Comparison of ENCODE assay signal across 22 cellular contexts in genomic region chr12:74535536-74535935, GRCh38. TPM values are rescaled to one million over a fixed set of nuclear protein-coding genes. Genes with fewer than 3 reads are reported as not detected.
DNase-seq lines count a peak whose midpoint lies in the region; ATAC-seq and TF ChIP-seq lines count a peak whose summit lies in the region.
"Had no signal": no experiment of that assay in that cellular context is flagged by ENCODE, and none has a peak within 500 bp of the region (broad histone marks: within the 10 kb centered on the region; RNA-seq: fewer than 3 reads in every experiment).

No MANE protein-coding gene starts in this region.

- H2AFZ ChIP-seq in osteoblast (ENCODE audit: low read length): peak overlapping the region; percentile 31

- POLR2A ChIA-PET in activated B cell treated with CpG ODN at 0.5 μM for 24 hours (lab: Charles Lee): no interaction called here

- no peaks in the 10 kb centered on the region for H3K27me3 Mint-ChIP-seq in activated naive CD4-positive, alpha-beta T cell treated with anti-CD3 and anti-CD28 coated beads for 36 hours (ENCODE audit: low read depth)
- no peaks in the 10 kb centered on the region for H3K27me3 Mint-ChIP-seq in activated naive CD4-positive, alpha-beta T cell treated with anti-CD3 and anti-CD28 coated beads, Interleukin-2, amount 10 ng/mL, durations not matched to agents 7 days and 5 days
- H3K27me3 Mint-ChIP-seq in activated B cell treated with CpG ODN at 0.5 μM for 24 hours: no peaks in the 10 kb centered on the region

- peaks cover 22% of the 10 kb centered on the region for H4K20me1 ChIP-seq in osteoblast (ENCODE audit: insufficient read depth, low read length)

- TF ChIP-seq CTCF in activated B cell treated with CpG ODN at 0.5 μM for 24 hours (IDR thresholded peaks at IDR 0.05) (no peak), osteoblast (IDR thresholded peaks at IDR 0.05; ENCODE audit: extremely low read depth, low read depth, low read length) (no peak)

- no peaks in the 10 kb centered on the region for H3K9me3 Mint-ChIP-seq in activated naive CD4-positive, alpha-beta T cell treated with anti-CD3 and anti-CD28 coated beads for 36 hours
- no peaks in the 10 kb centered on the region for H3K9me3 Mint-ChIP-seq in activated naive CD4-positive, alpha-beta T cell treated with anti-CD3 and anti-CD28 coated beads, Interleukin-2, amount 10 ng/mL, durations not matched to agents 7 days and 5 days
- peaks cover 2% of the 10 kb centered on the region for H3K9me3 Mint-ChIP-seq in activated B cell treated with CpG ODN at 0.5 μM for 24 hours
- H3K9me3 Mint-ChIP-seq: dendritic cell treated with granulocyte-macrophage colony-stimulating factor and Interleukin-4, amounts not matched to agents 40 ng/mL and 50 ng/mL, for 4 days; stimulated activated effector memory CD8-positive, alpha-beta T cell treated with anti-CD3 and anti-CD28 coated beads, Interleukin-12 subunit alpha, Interleukin-12 subunit beta, amount 100 ng/mL, for 72 hours had no signal

- no peaks in the 10 kb centered on the region for H3K27me3 ChIP-seq in osteoblast (ENCODE audit: insufficient read depth, low read length)

- no peaks in the 10 kb centered on the region for H3K9me3 ChIP-seq in osteoblast (ENCODE audit: low read depth, low read length)
- H3K9me3 ChIP-seq: thoracic aorta had no signal

- H3K4me2 ChIP-seq in osteoblast (ENCODE audit: insufficient read depth, low read length): no peak overlapping the region

- peaks cover 28% of the 10 kb centered on the region for H3K36me3 Mint-ChIP-seq in activated naive CD4-positive, alpha-beta T cell treated with anti-CD3 and anti-CD28 coated beads for 36 hours (ENCODE audit: low read depth)
- peaks cover 29% of the 10 kb centered on the region for H3K36me3 Mint-ChIP-seq in activated naive CD4-positive, alpha-beta T cell treated with anti-CD3 and anti-CD28 coated beads, Interleukin-2, amount 10 ng/mL, durations not matched to agents 7 days and 5 days
- peaks cover 31% of the 10 kb centered on the region for H3K36me3 Mint-ChIP-seq in activated B cell treated with CpG ODN at 0.5 μM for 24 hours (ENCODE audit: low read depth)

- peaks cover 24% of the 10 kb centered on the region for H3K4me1 ChIP-seq in osteoblast (ENCODE audit: insufficient read depth, low read length)

- H3K4me1 Mint-ChIP-seq in activated naive CD4-positive, alpha-beta T cell treated with anti-CD3 and anti-CD28 coated beads for 36 hours (ENCODE audit: low read depth): peaks cover 26% of the 10 kb centered on the region
- peaks cover 30% of the 10 kb centered on the region for H3K4me1 Mint-ChIP-seq in activated naive CD4-positive, alpha-beta T cell treated with anti-CD3 and anti-CD28 coated beads, Interleukin-2, amount 10 ng/mL, durations not matched to agents 7 days and 5 days
- H3K4me1 Mint-ChIP-seq in activated B cell treated with CpG ODN at 0.5 μM for 24 hours: peaks cover 40% of the 10 kb centered on the region

- peak; percentile 27 for DNase-seq in activated naive CD4-positive, alpha-beta T cell treated with anti-CD3 and anti-CD28 coated beads for 36 hours
- DNase-seq in activated naive CD4-positive, alpha-beta T cell treated with anti-CD3 and anti-CD28 coated beads, Interleukin-2, amount 10 ng/mL, durations not matched to agents 7 days and 5 days: no peak
- DNase-seq in NAMALWA (ENCODE audit: low spot score) (peak; percentile 40), activated B cell treated with CpG ODN at 0.5 μM for 24 hours (no peak), osteoblast (ENCODE audit: insufficient read length, low spot score, missing footprints) (no peak), NCI-H69 (lab: John Stamatoyannopoulos, UW) (no peak), Ammon's horn (ENCODE audit: low spot score) (no peak)
- DNase-seq: activated T-cell treated with anti-CD3 and anti-CD28 coated beads, Interleukin-2, amount 50 U/mL, for 48 hours; GOT3; hippocampal formation; islet precursor cell; NCI-H1694; NCI-H2227 treated with DMSO at 0.1 percent for 48 hours; NCI-H82 had no signal

- H3K4me3 Mint-ChIP-seq in activated naive CD4-positive, alpha-beta T cell treated with anti-CD3 and anti-CD28 coated beads for 36 hours: no peak overlapping the region
- no peak overlapping the region for H3K4me3 Mint-ChIP-seq in activated naive CD4-positive, alpha-beta T cell treated with anti-CD3 and anti-CD28 coated beads, Interleukin-2, amount 10 ng/mL, durations not matched to agents 7 days and 5 days
- no peak overlapping the region for H3K4me3 Mint-ChIP-seq in activated B cell treated with CpG ODN at 0.5 μM for 24 hours
- H3K4me3 Mint-ChIP-seq: CD8-positive, alpha-beta T cell; dendritic cell treated with granulocyte-macrophage colony-stimulating factor and Interleukin-4, amounts not matched to agents 40 ng/mL and 50 ng/mL, for 4 days; stimulated activated effector memory CD8-positive, alpha-beta T cell treated with anti-CD3 and anti-CD28 coated beads, Interleukin-12 subunit alpha, Interleukin-12 subunit beta, amount 100 ng/mL, for 72 hours had no signal

- peaks cover 4% of the 10 kb centered on the region for H3K36me3 ChIP-seq in osteoblast (ENCODE audit: insufficient read depth, low read length)
- H3K36me3 ChIP-seq: thoracic aorta had no signal

- H3K27ac ChIP-seq in osteoblast (ENCODE audit: low read depth, low read length): no peak overlapping the region
- H3K27ac ChIP-seq: RWPE1, thoracic aorta had no signal

- no peak overlapping the region for H3K4me3 ChIP-seq in osteoblast (ENCODE audit: insufficient read depth, low read length)
- H3K4me3 ChIP-seq: lung, thoracic aorta had no signal

- peaks cover 28% of the 10 kb centered on the region for H3K79me2 ChIP-seq in osteoblast (ENCODE audit: insufficient read depth, low read length)

- CTCF ChIA-PET in activated naive CD4-positive, alpha-beta T cell treated with anti-CD3 and anti-CD28 coated beads for 36 hours (lab: Charles Lee): interaction anchor here (0.6 kb wide), 1 partner anchor 107 kb away, joined by 3 read pairs; no protein-coding TSS in a partner anchor
- CTCF ChIA-PET in activated naive CD4-positive, alpha-beta T cell treated with anti-CD3 and anti-CD28 coated beads, Interleukin-2, amount 10 ng/mL, durations not matched to agents 7 days and 5 days (lab: Charles Lee): no interaction called here
- CTCF ChIA-PET in activated B cell treated with CpG ODN at 0.5 μM for 24 hours (lab: Charles Lee): no interaction called here

- no peak overlapping the region for H3K27ac Mint-ChIP-seq in activated naive CD4-positive, alpha-beta T cell treated with anti-CD3 and anti-CD28 coated beads for 36 hours
- H3K27ac Mint-ChIP-seq in activated naive CD4-positive, alpha-beta T cell treated with anti-CD3 and anti-CD28 coated beads, Interleukin-2, amount 10 ng/mL, durations not matched to agents 7 days and 5 days: no peak overlapping the region
- peak overlapping the region; percentile 14 for H3K27ac Mint-ChIP-seq in activated B cell treated with CpG ODN at 0.5 μM for 24 hours
- H3K27ac Mint-ChIP-seq: CD8-positive, alpha-beta T cell; dendritic cell treated with granulocyte-macrophage colony-stimulating factor and Interleukin-4, amounts not matched to agents 40 ng/mL and 50 ng/mL, for 4 days; stimulated activated effector memory CD8-positive, alpha-beta T cell treated with anti-CD3 and anti-CD28 coated beads, Interleukin-12 subunit alpha, Interleukin-12 subunit beta, amount 100 ng/mL, for 72 hours had no signal

- intact Hi-C loops in activated naive CD4-positive, alpha-beta T cell treated with anti-CD3 and anti-CD28 coated beads for 36 hours (cut with micrococcal nuclease): loop anchor here (5.0 kb wide), 2 partner anchors 423 to 1547 kb away; partner anchors contain the start of gene NAP1L1
- intact Hi-C loops in activated B cell treated with CpG ODN at 0.5 μM for 24 hours (cut with micrococcal nuclease): loop anchor here (5.0 kb wide), 3 partner anchors 423 to 1547 kb away; partner anchors contain the start of gene NAP1L1

- ATAC-seq in activated B cell treated with CpG ODN at 0.5 μM for 24 hours (ENCODE audit: low read depth) (no peak), HG02571 (IDR thresholded peaks at IDR 0.05; ENCODE audit: unreplicated experiment) (no peak)
- ATAC-seq: CD8-positive, alpha-beta T cell; right cardiac atrium; stimulated activated effector memory CD8-positive, alpha-beta T cell treated with anti-CD3 and anti-CD28 coated beads, Interleukin-12 subunit alpha, Interleukin-12 subunit beta, amount 100 ng/mL, for 72 hours had no signal

RNA-seq across cellular contexts. Expression of gene ATXN7L3B, which starts 2.1 kb away (rescaled TPM):
- 10 to 100 TPM; 19.8 to 19.9 TPM for total RNA-seq in activated naive CD4-positive, alpha-beta T cell treated with anti-CD3 and anti-CD28 coated beads for 36 hours
- total RNA-seq in activated B cell treated with CpG ODN at 0.5 μM for 24 hours: 29.2 and 30.7 TPM in 2 replicates
- 23.6 and 24.6 TPM in 2 replicates for total RNA-seq in osteoblast

Comparison
In these comparisons a context has a peak if more than half of its experiments do, and no peak if none do; other contexts are left out.
1. DNase-seq: peak in activated naive CD4-positive, alpha-beta T cell treated with anti-CD3 and anti-CD28 coated beads for 36 hours (single experiment) and NAMALWA (single experiment); none in activated naive CD4-positive, alpha-beta T cell treated with anti-CD3 and anti-CD28 coated beads, Interleukin-2, amount 10 ng/mL, durations not matched to agents 7 days and 5 days (single experiment), activated B cell treated with CpG ODN at 0.5 μM for 24 hours (single experiment), osteoblast (single experiment), NCI-H69 (single experiment) and Ammon's horn (single experiment).